In genomic region chr16:12099451-12100123, GRCh38 we compare ENCODE assay signal across 19 cellular contexts.
A peak's percentile ranks its signal among the peaks of the same experiment; 100 is the strongest.
DNase-seq lines count a peak whose midpoint lies in the region; ATAC-seq, FAIRE-seq and TF ChIP-seq lines count a peak whose summit lies in the region.
"Had no signal": no experiment of that assay in that cellular context is flagged by ENCODE, and none has a peak within 500 bp of the region (broad histone marks: within the 10 kb centered on the region; RNA-seq: fewer than 3 reads in every experiment).

No MANE protein-coding gene starts in this region.

- H3K4me2 ChIP-seq in KMS-11, result peak overlapping the region; percentile 88
- H3K4me2 ChIP-seq in HepG2 (ENCODE audit: low read depth, low read length), result peak overlapping the region; percentile 64

- H3K9ac ChIP-seq in KMS-11 (peak overlapping the region; percentile 82), HepG2 (ENCODE audit: insufficient read depth, low read depth, low read length) (no peak overlapping the region)

- no peaks in the 10 kb centered on the region for H3K36me3 ChIP-seq in KMS-11 (ENCODE audit: insufficient read depth)
- no peaks in the 10 kb centered on the region for H3K36me3 ChIP-seq in HepG2 (replicated peaks in 1 of 2; ENCODE audit: control insufficient read depth in 1 of 2, insufficient read depth in 2 of 2, low read length in 2 of 2)
- H3K36me3 ChIP-seq in tibial artery, result no peaks in the 10 kb centered on the region
- H3K36me3 ChIP-seq: HAP-1, MG63, SJCRH30 had no signal

- POLR2A ChIA-PET in HepG2 (lab: Yijun Ruan, JAX), result interaction anchor here (1.2 to 4.9 kb wide), 2 partner anchors 105 to 112 kb away, joined by 3 to 127 read pairs; no protein-coding TSS in a partner anchor

- TF ChIP-seq CTCF in KMS-11 (conservative IDR thresholded peaks at IDR 0.05; ENCODE audit: low read depth, low read length) (no peak), HepG2 (CRISPR knock-in tag; IDR thresholded peaks at IDR 0.05) (peak; percentile 58), tibial artery (IDR thresholded peaks at IDR 0.05) (no peak)

- ATAC-seq in HepG2, result peak; percentile 64

- H3K27me3 ChIP-seq in KMS-11 (ENCODE audit: insufficient read depth, low read depth) (no peaks in the 10 kb centered on the region), HepG2 (ENCODE audit: control insufficient read depth in 1 of 2, insufficient read depth in 2 of 2, low read length in 2 of 2) (no peaks in the 10 kb centered on the region), tibial artery (no peaks in the 10 kb centered on the region)
- H3K27me3 ChIP-seq: MG63, SJCRH30 had no signal

- H3K4me3 ChIP-seq in KMS-11 (IDR thresholded peaks at IDR 0.05; ENCODE audit: insufficient read depth, low read depth, low read length) (no peak overlapping the region), HepG2 (replicated peaks in 1 of 3; ENCODE audit: insufficient read depth in 1 of 3, low read depth in 2 of 3, low read length in 3 of 3) (peak overlapping the region in 1 of 3 experiments; percentile 39; a peak in 2 of 6 replicates), tibial artery (no peak overlapping the region)
- H3K4me3 ChIP-seq: HAP-1, MG63, SJCRH30 had no signal

- CTCF ChIA-PET in HepG2 (lab: Yijun Ruan, JAX; ENCODE audit: low intra/inter-chr PET ratio, low total read pairs), result no interaction called here

- H3K4me1 ChIP-seq in KMS-11 (ENCODE audit: low read depth, poor library complexity, severe bottlenecking) (peaks cover 78% of the 10 kb centered on the region), HepG2 (ENCODE audit: insufficient read depth, low read length) (peaks cover 60% of the 10 kb centered on the region), tibial artery (peaks cover 0 to 14% (median 10%) of the 10 kb centered on the region in 4 donors)
- H3K4me1 ChIP-seq: HAP-1 had no signal

- in situ Hi-C loops in HepG2 (cut with HindIII; ENCODE audit: extremely low pct_ligation_motif_present, low pct_unique_long_range_greater_than_20kb), result loop anchor here (5.0 kb wide), 2 partner anchors 113 to 158 kb away; no protein-coding TSS in a partner anchor

- H3K79me2 ChIP-seq in KMS-11 (ENCODE audit: insufficient read depth, low read depth), result peaks cover 4% of the 10 kb centered on the region; the same call in 1 of the 2 replicates
- no peaks in the 10 kb centered on the region for H3K79me2 ChIP-seq in HepG2 (ENCODE audit: insufficient read depth, low read length)

- H3K27ac ChIP-seq in KMS-11 (peak overlapping the region; percentile 96), HepG2 (ENCODE audit: extremely low read length, insufficient read depth, low read length) (peak overlapping the region; percentile 26), tibial artery (no peak overlapping the region)
- H3K27ac ChIP-seq: C4-2B, HL-60, SJCRH30 had no signal

- intact Hi-C loops in HepG2 (cut with micrococcal nuclease; ENCODE audit: unreplicated experiment) (loop anchor here (5.0 to 10.0 kb wide), 2 partner anchors 53 to 245 kb away; no protein-coding TSS in a partner anchor), tibial artery (cut with DNase I; ENCODE audit: low total_unique reads) (loop anchor here (10.0 kb wide), 1 partner anchor 725 kb away; no protein-coding TSS in a partner anchor)

- BruUV-seq in HepG2 (replicated peaks; lab: Mats Ljungman, UMichigan), result no TSS peak

- TF ChIP-seq POLR2A in HepG2 (IDR thresholded peaks at IDR 0.05; ENCODE audit: insufficient read depth in 1 of 2, low read depth in 2 of 2, low read length in 2 of 2), result no peak

- TF ChIP-seq RAD21 in HepG2 (CRISPR knock-in tag; IDR thresholded peaks at IDR 0.05), result no peak

- FAIRE-seq in HepG2 (lab: Jason Lieb, UNC), result no peak
- FAIRE-seq: G401.6 had no signal

- DNase-seq in DMS 273 (lab: John Stamatoyannopoulos, UW; ENCODE audit: unreplicated experiment), result peak; percentile 55
- DNase-seq in NCI-H82 treated with DMSO at 0.1 percent for 48 hours (lab: John Stamatoyannopoulos, UW; ENCODE audit: unreplicated experiment), result peak; percentile 29
- no peak for DNase-seq in HepG2 (ENCODE audit: low spot score)
- no peak for DNase-seq in stimulated activated CD4-positive, alpha-beta T cell treated with anti-CD3 and anti-CD28 coated beads, Interleukin-12 subunit alpha, Interleukin-12 subunit beta, amount 100 ng/mL, for 4 hours
- no peak for DNase-seq in COR-L47 (lab: John Stamatoyannopoulos, UW)
- DNase-seq in globus pallidus (ENCODE audit: low spot score), result no peak
- no peak for DNase-seq in tibial artery
- DNase-seq: Kasumi-1, MG63, NCI-H1092, NCI-H1694 treated with DMSO at 0.1 percent for 48 hours, NCI-H2107, NCI-H345, SJCRH30 had no signal

- H2AFZ ChIP-seq in KMS-11 (ENCODE audit: low read depth) (peak overlapping the region; percentile 25; the same call in 1 of the 2 replicates), HepG2 (ENCODE audit: low read length) (no peak overlapping the region)

- H4K20me1 ChIP-seq in KMS-11 (ENCODE audit: insufficient read depth) (no peaks in the 10 kb centered on the region), HepG2 (ENCODE audit: insufficient read depth, low read length) (no peaks in the 10 kb centered on the region)

- H3K9me3 ChIP-seq in HepG2 (ENCODE audit: low read length) (no peaks in the 10 kb centered on the region), tibial artery (no peaks in the 10 kb centered on the region)
- H3K9me3 ChIP-seq: HAP-1, MG63, SJCRH30 had no signal

- TF ChIP-seq EP300 in HepG2 (IDR thresholded peaks at IDR 0.05; ENCODE audit: low read depth in 2 of 2, low read length in 2 of 2) (no peak), HepG2 (CRISPR knock-in tag; IDR thresholded peaks at IDR 0.05; ENCODE audit: borderline replicate concordance) (no peak)

- WGBS in HepG2 (ENCODE audit: low lambda C conversion rate), result 52% methylated on average over 13 of the region's 13 CpGs

TF ChIP-seq in HepG2, 621 proteins besides CTCF, POLR2A, EP300 and RAD21 (continues in another document):
- no peak for TF ChIP-seq ZNF20 (CRISPR knock-in tag; IDR thresholded peaks at IDR 0.05)
- no peak for TF ChIP-seq ZSCAN9 (CRISPR knock-in tag; IDR thresholded peaks at IDR 0.05; ENCODE audit: borderline replicate concordance)
- no peak for TF ChIP-seq ZC3H13 (CRISPR knock-in tag; IDR thresholded peaks at IDR 0.05)
- no peak; the same call in 1 of the 2 replicates for TF ChIP-seq ZBTB33 (CRISPR knock-in tag; IDR thresholded peaks at IDR 0.05)
- no peak for TF ChIP-seq ZNF550 (CRISPR knock-in tag; IDR thresholded peaks at IDR 0.05; ENCODE audit: borderline replicate concordance)
- TF ChIP-seq ZNF598 (CRISPR knock-in tag; IDR thresholded peaks at IDR 0.05; ENCODE audit: borderline replicate concordance), result no peak
- TF ChIP-seq ZNF574 (CRISPR knock-in tag; IDR thresholded peaks at IDR 0.05), result no peak; the same call in 1 of the 2 replicates
- TF ChIP-seq TOE1 (CRISPR knock-in tag; IDR thresholded peaks at IDR 0.05), result no peak; the same call in 1 of the 2 replicates
- no peak for TF ChIP-seq PTBP1 (IDR thresholded peaks at IDR 0.05; ENCODE audit: low read depth, low read length, poor library complexity, severe bottlenecking)
- no peak for TF ChIP-seq ADNP (CRISPR knock-in tag; IDR thresholded peaks at IDR 0.05)
- TF ChIP-seq HNRNPLL (IDR thresholded peaks at IDR 0.05; ENCODE audit: low read depth, low read length, poor library complexity, severe bottlenecking), result no peak
- no peak for TF ChIP-seq CHCHD3 (CRISPR knock-in tag; IDR thresholded peaks at IDR 0.05)
- TF ChIP-seq SATB2 (CRISPR knock-in tag; IDR thresholded peaks at IDR 0.05), result no peak
- no peak for TF ChIP-seq ZNF672 (CRISPR knock-in tag; IDR thresholded peaks at IDR 0.05)
- TF ChIP-seq ZFP1 (CRISPR knock-in tag; IDR thresholded peaks at IDR 0.05), result no peak

Comparison
In these comparisons a context has a peak if more than half of its experiments do, and no peak if none do; other contexts are left out.
1. DNase-seq: peak in DMS 273 (single experiment) and NCI-H82 treated with DMSO at 0.1 percent for 48 hours (single experiment); none in HepG2 (single experiment), stimulated activated CD4-positive, alpha-beta T cell treated with anti-CD3 and anti-CD28 coated beads, Interleukin-12 subunit alpha, Interleukin-12 subunit beta, amount 100 ng/mL, for 4 hours (single experiment), COR-L47 (single experiment), globus pallidus (single experiment) and tibial artery (0 of 2).
2. H3K27ac ChIP-seq: peak in KMS-11 (single experiment) and HepG2 (single experiment); none in tibial artery (0 of 2).